In genomic region chr7:55034776-55035175, GRCh38 we compare ENCODE assay signal across 21 cellular contexts. TPM values are rescaled to one million over a fixed set of nuclear protein-coding genes. Genes with fewer than 3 reads are reported as not detected.
"Had no signal": no experiment of that assay in that cellular context is flagged by ENCODE, and none has a peak within 500 bp of the region (broad histone marks: within the 10 kb centered on the region; RNA-seq: fewer than 3 reads in every experiment).

No MANE protein-coding gene starts in this region.

- H3K4me1 Mint-ChIP-seq: memory B cell, T-cell had no signal

- H3K9me3 ChIP-seq: left ventricle myocardium inferior had no signal

- H3K27ac Mint-ChIP-seq: memory B cell; naive thymus-derived CD8-positive, alpha-beta T cell; T-cell had no signal

- ATAC-seq: activated CD4-positive, CD25-positive, alpha-beta regulatory T cell treated with anti-CD3 and anti-CD28 coated beads, Interleukin-2, amount 50 U/mL, for 24 hours; naive thymus-derived CD8-positive, alpha-beta T cell; right cardiac atrium; stimulated activated naive CD8-positive, alpha-beta T cell treated with anti-CD3 and anti-CD28 coated beads, Interleukin-15, Interleukin-2, amounts not matched to agents 100 U/mL and 50 U/mL, for 24 hours; T-cell had no signal

- H3K27ac ChIP-seq: left ventricle myocardium inferior had no signal

- H3K4me3 Mint-ChIP-seq: memory B cell; naive thymus-derived CD8-positive, alpha-beta T cell; T-cell had no signal

- H3K36me3 ChIP-seq: left ventricle myocardium inferior had no signal

- H3K36me3 Mint-ChIP-seq: memory B cell; naive thymus-derived CD8-positive, alpha-beta T cell; T-cell had no signal

- FAIRE-seq: bronchial epithelial cell had no signal

- DNase-seq: activated CD4-positive, alpha-beta T cell treated with anti-CD3 and anti-CD28 coated beads, Interleukin-2, amount 50 U/mL, for 1 hour; activated naive CD4-positive, alpha-beta T cell treated with Interleukin-2 at 50 U/mL for 16 hours; activated T-cell treated with anti-CD3 and anti-CD28 coated beads for 4 hours; anterior cingulate cortex; dermis blood vessel endothelial cell; islet precursor cell; left ventricle myocardium inferior; naive thymus-derived CD8-positive, alpha-beta T cell; nucleus accumbens; posterior cingulate gyrus; right cardiac atrium; stimulated activated CD4-positive, alpha-beta T cell treated with anti-CD3 and anti-CD28 coated beads, Interleukin-4, amount 100 ng/mL, for 4 hours; stimulated activated CD8-positive, alpha-beta memory T cell treated with anti-CD3 and anti-CD28 coated beads, Interleukin-4, amount 100 ng/mL, for 48 hours; stimulated activated naive CD8-positive, alpha-beta T cell treated with anti-CD3 and anti-CD28 coated beads, Interleukin-15, Interleukin-2, amounts not matched to agents 100 U/mL and 50 U/mL, for 24 hours; T-cell; T-helper 9 cell; trophoblast cell had no signal

- H3K4me2 ChIP-seq: smooth muscle cell had no signal

- H3K9me3 Mint-ChIP-seq: memory B cell, T-cell had no signal

- H3K4me3 ChIP-seq: left ventricle myocardium inferior, smooth muscle cell had no signal

RNA-seq across cellular contexts. Expression of gene EGFR, which starts 16.0 kb away (rescaled TPM):
- total RNA-seq: naive thymus-derived CD8-positive, alpha-beta T cell had no signal
- polyA plus RNA-seq: naive thymus-derived CD8-positive, alpha-beta T cell had no signal
